10 cellular contexts compared by ENCODE assay signal in genomic region chr20:20366896-20367680, GRCh38. TPM values are rescaled to one million over a fixed set of nuclear protein-coding genes. Genes with fewer than 3 reads are reported as not detected.
DNase-seq lines count a peak whose midpoint lies in the region; ATAC-seq and TF ChIP-seq lines count a peak whose summit lies in the region.
"Had no signal": no experiment of that assay in that cellular context is flagged by ENCODE, and none has a peak within 500 bp of the region (broad histone marks: within the 10 kb centered on the region; RNA-seq: fewer than 3 reads in every experiment).

No MANE protein-coding gene starts in this region.

- peaks cover 56% of the 10 kb centered on the region for H3K27me3 Mint-ChIP-seq in activated CD4-positive, alpha-beta T cell treated with anti-CD3 and anti-CD28 coated beads, Interleukin-2, amount 10 ng/mL, durations not matched to agents 24 days and 14 days
- H3K27me3 Mint-ChIP-seq in T-helper 17 cell, result peaks cover 57% of the 10 kb centered on the region

- peaks cover 31% of the 10 kb centered on the region for H3K4me1 Mint-ChIP-seq in activated CD4-positive, alpha-beta T cell treated with anti-CD3 and anti-CD28 coated beads, Interleukin-2, amount 10 ng/mL, durations not matched to agents 24 days and 14 days
- H3K4me1 Mint-ChIP-seq in T-helper 17 cell, result peaks cover 12% of the 10 kb centered on the region

- H3K36me3 ChIP-seq in hepatocyte (replicated peaks; ENCODE audit: insufficient read depth, low read depth), result no peaks in the 10 kb centered on the region

- H3K27ac Mint-ChIP-seq in activated CD4-positive, alpha-beta T cell treated with anti-CD3 and anti-CD28 coated beads, Interleukin-2, amount 10 ng/mL, durations not matched to agents 24 days and 14 days, result peak overlapping the region; percentile 95
- H3K27ac Mint-ChIP-seq in T-helper 17 cell, result no peak overlapping the region
- H3K27ac Mint-ChIP-seq: CD8-positive, alpha-beta T cell had no signal

- no peaks in the 10 kb centered on the region for H4K20me1 ChIP-seq in hepatocyte (ENCODE audit: insufficient read depth, poor library complexity, severe bottlenecking)

- peak overlapping the region; percentile 75 for H3K4me2 ChIP-seq in hepatocyte

- H3K27me3 ChIP-seq in hepatocyte, result peaks cover 88% of the 10 kb centered on the region

- H3K9me2 ChIP-seq in hepatocyte (replicated peaks; ENCODE audit: insufficient read depth), result no peaks in the 10 kb centered on the region

- no peak overlapping the region for H3K27ac ChIP-seq in hepatocyte

- no peaks in the 10 kb centered on the region for H3K79me2 ChIP-seq in hepatocyte

- intact Hi-C loops in activated CD4-positive, alpha-beta T cell treated with anti-CD3 and anti-CD28 coated beads, Interleukin-2, amount 10 ng/mL, durations not matched to agents 24 days and 14 days (cut with micrococcal nuclease), result loop anchor here (5.0 to 10.0 kb wide), 3 partner anchors 345 to 1338 kb away; partner anchors contain the start of genes NKX2-4, PAX1 and RALGAPA2

- H3K4me1 ChIP-seq in hepatocyte (ENCODE audit: insufficient read depth), result peaks cover 24% of the 10 kb centered on the region

- 3% methylated on average over 41 of the region's 70 CpGs for WGBS in hepatocyte (ENCODE audit: low lambda C conversion rate, missing lambda C conversion rate)

- H3K9me3 Mint-ChIP-seq in activated CD4-positive, alpha-beta T cell treated with anti-CD3 and anti-CD28 coated beads, Interleukin-2, amount 10 ng/mL, durations not matched to agents 24 days and 14 days, result peaks cover 3% of the 10 kb centered on the region
- H3K9me3 Mint-ChIP-seq: CD8-positive, alpha-beta T cell had no signal

- ATAC-seq in T-helper 17 cell (no peak), GM19455 (IDR thresholded peaks at IDR 0.05; ENCODE audit: unreplicated experiment) (no peak), HG03565 (IDR thresholded peaks at IDR 0.05; ENCODE audit: unreplicated experiment) (no peak)
- ATAC-seq: CD8-positive, alpha-beta T cell had no signal

- TF ChIP-seq CTCF in hepatocyte (IDR thresholded peaks at IDR 0.05; ENCODE audit: poor library complexity), result no peak

- peaks cover 24% of the 10 kb centered on the region for H3K36me3 Mint-ChIP-seq in activated CD4-positive, alpha-beta T cell treated with anti-CD3 and anti-CD28 coated beads, Interleukin-2, amount 10 ng/mL, durations not matched to agents 24 days and 14 days (ENCODE audit: low read depth)
- peaks cover 3% of the 10 kb centered on the region for H3K36me3 Mint-ChIP-seq in T-helper 17 cell (ENCODE audit: low read depth)
- H3K36me3 Mint-ChIP-seq: CD8-positive, alpha-beta T cell had no signal

- DNase-seq in activated CD4-positive, alpha-beta T cell treated with anti-CD3 and anti-CD28 coated beads, Interleukin-2, amount 10 ng/mL, durations not matched to agents 24 days and 14 days, result no peak
- no peak for DNase-seq in activated CD4-positive, alpha-beta T cell treated with anti-CD3 and anti-CD28 coated beads, Interleukin-2, amount 50 U/mL, for 1 hour
- DNase-seq in T-helper 17 cell, result no peak
- DNase-seq in hepatocyte (ENCODE audit: low spot score), result no peak
- DNase-seq in superior temporal gyrus (ENCODE audit: extremely low spot score), result peak; percentile 51
- no peak for DNase-seq in SW480 (ENCODE audit: low spot score)
- DNase-seq: CD8-positive, alpha-beta T cell had no signal

- H3K9me3 ChIP-seq in T-helper 17 cell (ENCODE audit: control insufficient read depth, low read length, poor library complexity, severe bottlenecking) (no peaks in the 10 kb centered on the region), hepatocyte (ENCODE audit: low read depth) (no peaks in the 10 kb centered on the region)

- peak overlapping the region; percentile 87 for H3K4me3 Mint-ChIP-seq in activated CD4-positive, alpha-beta T cell treated with anti-CD3 and anti-CD28 coated beads, Interleukin-2, amount 10 ng/mL, durations not matched to agents 24 days and 14 days
- H3K4me3 Mint-ChIP-seq in T-helper 17 cell, result peak overlapping the region; percentile 80

- H3K4me3 ChIP-seq in hepatocyte, result no peak overlapping the region

- H2AFZ ChIP-seq in hepatocyte, result peak overlapping the region; percentile 33

RNA-seq across cellular contexts. Expression of gene INSM1, which starts 0.8 kb away (rescaled TPM):
- 46.7 and 48.8 TPM in 2 replicates for total RNA-seq in activated CD4-positive, alpha-beta T cell treated with anti-CD3 and anti-CD28 coated beads, Interleukin-2, amount 10 ng/mL, durations not matched to agents 24 days and 14 days
- total RNA-seq in T-helper 17 cell (not detected), hepatocyte (0.92 and 1.7 TPM in 2 replicates)
- polyA plus RNA-seq in hepatocyte, result 1.3 and 2.3 TPM in 2 replicates
- total RNA-seq: CD8-positive, alpha-beta T cell; fibroblast of villous mesenchyme had no signal

Comparison
In these comparisons a context has a peak if more than half of its experiments do, and no peak if none do; other contexts are left out.
1. RNA of gene INSM1, which starts 0.8 kb away (total RNA-seq): 46.7 to 48.8 TPM in activated CD4-positive, alpha-beta T cell treated with anti-CD3 and anti-CD28 coated beads, Interleukin-2, amount 10 ng/mL, durations not matched to agents 24 days and 14 days; 0.92 to 1.7 TPM in hepatocyte and not detected in T-helper 17 cell; every median in the first group is over 10 times any median in the second.